In the genomic region with DNA sequence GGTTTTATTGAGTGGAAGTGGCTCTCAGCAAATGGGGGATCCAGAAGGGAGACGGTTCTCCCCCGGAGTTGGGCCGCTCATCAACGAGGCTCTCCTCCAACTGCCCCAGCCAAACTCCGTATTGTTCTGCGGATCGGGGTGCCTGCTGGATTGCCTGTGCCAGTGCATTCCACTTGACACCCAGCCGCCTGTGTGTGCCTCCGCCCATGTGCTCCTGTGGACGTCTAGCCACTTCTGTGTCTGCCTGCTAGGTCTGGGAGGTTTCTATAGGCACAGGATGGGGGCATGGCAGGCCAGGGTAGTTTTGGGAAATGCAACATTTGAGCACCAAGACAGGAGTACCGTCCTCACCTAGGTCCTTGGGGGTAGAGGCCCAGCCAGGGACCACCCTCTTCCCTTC, we compare ENCODE assay signal across 14 cellular contexts.
"Had no signal": no experiment of that assay in that cellular context is flagged by ENCODE, and none has a peak within 500 bp of the region (broad histone marks: within the 10 kb centered on the region; RNA-seq: fewer than 3 reads in every experiment).

No MANE protein-coding gene starts in this region.

- H3K9me3 ChIP-seq: ascending aorta, esophagus muscularis mucosa, left ventricle myocardium inferior, ovary, psoas muscle had no signal

- ATAC-seq: heart right ventricle, psoas muscle, right cardiac atrium had no signal

- DNase-seq: activated CD4-positive, alpha-beta T cell treated with anti-CD3 and anti-CD28 coated beads for 1 hour; activated CD4-positive, alpha-beta T cell treated with anti-CD3 and anti-CD28 coated beads, Interleukin-2, amount 50 U/mL, for 48 hours; effector CD4-positive, alpha-beta T cell; heart right ventricle; left ventricle myocardium inferior; mammary epithelial cell; ovary; psoas muscle; T-helper 2 cell had no signal

- H3K27ac ChIP-seq: ascending aorta, esophagus muscularis mucosa, heart right ventricle, left ventricle myocardium inferior, ovary, psoas muscle, skin epidermis, VCaP had no signal

- H3K4me3 ChIP-seq: ascending aorta, esophagus muscularis mucosa, heart right ventricle, left ventricle myocardium inferior, ovary, psoas muscle, skin epidermis had no signal

- H3K27me3 ChIP-seq: ascending aorta, esophagus muscularis mucosa, heart right ventricle, ovary had no signal

- H3K4me1 ChIP-seq: ascending aorta, left ventricle myocardium inferior, psoas muscle had no signal

- H3K36me3 ChIP-seq: ascending aorta, esophagus muscularis mucosa, heart right ventricle, left ventricle myocardium inferior, ovary had no signal
